8 cellular contexts compared by ENCODE assay signal in the genomic region with DNA sequence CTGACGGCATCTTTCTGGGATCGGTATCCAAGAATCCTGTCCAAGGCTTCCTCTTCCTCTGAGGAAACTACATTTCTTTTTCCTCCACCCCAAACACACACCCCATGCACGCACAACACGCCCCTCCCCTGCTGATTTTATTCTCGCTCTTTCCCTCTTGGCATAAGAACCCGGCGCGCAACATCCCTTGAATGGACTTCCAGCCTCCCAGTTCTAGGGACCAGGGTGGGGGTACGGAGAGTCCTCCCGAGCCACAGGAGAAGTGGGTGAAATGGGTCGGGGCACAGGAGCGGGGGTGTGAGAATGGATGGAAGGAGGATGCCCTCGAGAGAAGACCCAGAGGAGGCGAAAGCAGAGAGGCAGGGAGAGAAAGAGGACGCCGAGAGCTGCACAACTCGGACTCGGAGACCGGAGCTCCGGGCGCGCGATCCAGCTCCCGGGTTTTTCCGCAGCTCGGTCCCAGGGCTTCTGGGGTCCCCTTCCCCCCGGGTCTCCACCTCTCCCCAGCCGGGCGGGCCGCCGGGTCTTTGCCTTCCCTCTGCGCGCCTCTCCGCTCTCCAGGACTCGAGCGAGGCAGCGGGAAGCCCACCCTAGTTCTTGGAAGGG. TPM values are rescaled to one million over a fixed set of nuclear protein-coding genes. Genes with fewer than 3 reads are reported as not detected.
A peak's percentile ranks its signal among the peaks of the same experiment; 100 is the strongest.
DNase-seq lines count a peak whose midpoint lies in the region; ATAC-seq and TF ChIP-seq lines count a peak whose summit lies in the region.

No MANE protein-coding gene starts in this region.

- intact Hi-C loops in posterior vena cava (cut with DNase I), result loop anchor here in 1 of 2 donors (5.0 to 10.0 kb wide), 2 partner anchors 183 to 404 kb away; no protein-coding TSS in a partner anchor

- no peak for TF ChIP-seq CTCF in astrocyte of the cerebellum (IDR thresholded peaks at IDR 0.05; ENCODE audit: low read depth, low read length, missing control alignments)

- peak overlapping the region; percentile 99 for H2AFZ ChIP-seq in GM23248

- peaks cover 14% of the 10 kb centered on the region for H3K79me2 ChIP-seq in GM23248 (ENCODE audit: insufficient read depth)

- no peaks in the 10 kb centered on the region for H3K9me3 ChIP-seq in GM23248 (ENCODE audit: low read depth)

- no peak for ATAC-seq in GM18870 (IDR thresholded peaks at IDR 0.05; ENCODE audit: unreplicated experiment)

- in situ Hi-C loops in GM23248 (cut with MboI) (no loop called here), astrocyte of the cerebellum (cut with HindIII; ENCODE audit: low sequenced_read_pairs) (no loop called here)

- peaks cover 11% of the 10 kb centered on the region for H3F3A ChIP-seq in GM23248 (ENCODE audit: insufficient read depth)

- no peaks in the 10 kb centered on the region for H3K9me2 ChIP-seq in GM23248 (ENCODE audit: insufficient read depth)

- H4K20me1 ChIP-seq in GM23248 (ENCODE audit: insufficient read depth), result no peaks in the 10 kb centered on the region

- H3K4me3 ChIP-seq in GM23248 (peak overlapping the region; percentile 99), astrocyte of the cerebellum (ENCODE audit: low read depth, low read length) (peak overlapping the region; percentile 47)

- H3K9ac ChIP-seq in GM23248, result peak overlapping the region; percentile 78

- H3K4me1 ChIP-seq in GM23248 (ENCODE audit: insufficient read depth), result peaks cover 17% of the 10 kb centered on the region

- peak overlapping the region; percentile 44 for H3K27ac ChIP-seq in GM23248

- H3K27me3 ChIP-seq in GM23248 (replicated peaks; ENCODE audit: insufficient read depth), result 0 out of 2 replicates have a peak, but pooled peaks cover 4% of the 10 kb centered on the region

- DNase-seq in GM23248 (peak; percentile 76), NCI-H526 treated with DMSO at 0.1 percent for 48 hours (lab: John Stamatoyannopoulos, UW) (peak; percentile 32), astrocyte of the cerebellum (ENCODE audit: low read depth) (no peak), hepatic stellate cell (ENCODE audit: low spot score) (peak; percentile 66), posterior vena cava (ENCODE audit: low spot score) (peak; percentile 88), AML-193 (lab: John Stamatoyannopoulos, UW) (no peak), A172 (ENCODE audit: low spot score) (no peak)

- peak overlapping the region; percentile 99 for H3K4me2 ChIP-seq in GM23248 (ENCODE audit: unreplicated experiment)

- no peaks in the 10 kb centered on the region for H3K36me3 ChIP-seq in GM23248 (ENCODE audit: low read depth)

- 1% methylated on average over 30 to 37 of the region's 37 CpGs for WGBS in GM23248 (ENCODE audit: low coverage in 1 of 2, low lambda C conversion rate in 2 of 2, missing lambda C conversion rate in 2 of 2), 2 experiments

RNA-seq across cellular contexts. Expression of a gene that starts 1.4 kb away (rescaled TPM):
- 10.5 and 12.8 TPM in 2 replicates for total RNA-seq in GM23248 (2014; rRNA removed; shearing (Covaris generic))
- 1.5 and 1.6 TPM in 2 replicates for polyA plus RNA-seq in GM23248 (2016; fragmentation: Nextera tagmentation; extraction: Ambion mirVana)
- 10 to 100 TPM; 48.7 to 94.4 TPM for total RNA-seq in posterior vena cava
- 4.4 and 4.9 TPM in 2 replicates for total RNA-seq in A172 (2014; rRNA removed; shearing (Covaris generic))

Comparison
In these comparisons a context has a peak if more than half of its experiments do, and no peak if none do; other contexts are left out.
1. DNase-seq: peak in GM23248 (single experiment), NCI-H526 treated with DMSO at 0.1 percent for 48 hours (single experiment), hepatic stellate cell (single experiment) and posterior vena cava (single experiment); none in astrocyte of the cerebellum (single experiment), AML-193 (0 of 2) and A172 (single experiment).